In the genomic region with DNA sequence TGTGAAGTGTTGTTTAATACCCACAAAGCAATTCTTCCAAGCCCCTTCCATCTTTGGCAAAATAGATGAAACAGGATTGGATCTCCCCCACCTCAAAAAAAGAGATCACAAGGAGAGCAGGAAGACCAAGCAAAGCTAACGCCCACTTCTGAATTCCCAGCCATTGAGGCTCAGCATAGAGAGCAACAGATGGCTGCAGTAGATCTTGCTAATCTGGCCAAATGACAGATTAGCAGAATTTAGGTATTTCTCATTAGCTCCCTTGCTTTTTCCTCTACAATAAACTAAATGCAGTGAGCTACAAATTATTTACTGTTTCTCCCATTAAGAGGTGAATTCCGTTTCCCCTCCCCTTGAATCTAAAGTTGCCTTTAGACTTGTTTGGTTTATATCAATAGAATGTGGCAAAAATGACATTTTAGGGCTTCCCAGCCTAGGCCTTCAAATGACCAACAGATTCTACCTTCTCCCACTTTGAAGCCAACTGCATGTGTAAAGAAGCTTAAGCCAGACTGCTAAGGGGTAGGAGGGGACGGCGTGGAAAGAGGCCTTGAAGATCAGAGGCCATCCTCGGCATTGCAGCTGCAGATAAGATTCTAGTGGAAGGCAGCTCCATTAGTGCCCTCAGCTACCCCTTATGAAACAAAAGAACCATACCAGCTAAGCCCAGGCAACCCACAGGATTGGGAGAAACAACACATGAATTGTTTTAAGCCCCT, we compare ENCODE assay signal across 25 cellular contexts. TPM values are rescaled to one million over a fixed set of nuclear protein-coding genes. Genes with fewer than 3 reads are reported as not detected.
A peak's percentile ranks its signal among the peaks of the same experiment; 100 is the strongest.
DNase-seq lines count a peak whose midpoint lies in the region; ATAC-seq, FAIRE-seq and TF ChIP-seq lines count a peak whose summit lies in the region.
"Had no signal": no experiment of that assay in that cellular context is flagged by ENCODE, and none has a peak within 500 bp of the region (broad histone marks: within the 10 kb centered on the region; RNA-seq: fewer than 3 reads in every experiment).

No MANE protein-coding gene starts in this region.

- H3K27ac Mint-ChIP-seq in nephron = peak overlapping the region in 2 of 3 experiments; percentile 6 to 95
- H3K27ac Mint-ChIP-seq: B cell; CD4-positive, alpha-beta memory T cell had no signal

- in situ Hi-C loops in K562 (cut with MboI) = no loop called here

- FAIRE-seq in K562 (lab: Jason Lieb, UNC) = peak; percentile 81
- FAIRE-seq: G401.6, GM19239, H54 had no signal

- H3K27me3 Mint-ChIP-seq in nephron (ENCODE audit: low read depth) = no peaks in the 10 kb centered on the region
- H3K27me3 Mint-ChIP-seq: B cell had no signal

- H3K79me2 ChIP-seq in K562 (ENCODE audit: control insufficient read depth, insufficient read depth, low read length) = no peaks in the 10 kb centered on the region

- H3K27ac ChIP-seq in K562 (ENCODE audit: extremely low read depth, low read depth, low read length) (no peak overlapping the region), lower lobe of right lung (no peak overlapping the region)
- H3K27ac ChIP-seq: HL-60, Peyer's patch had no signal

- H3K9me3 Mint-ChIP-seq in nephron = peaks cover 4% of the 10 kb centered on the region

- DNase-seq in NCI-H524 treated with DMSO at 0.1 percent for 48 hours (lab: John Stamatoyannopoulos, UW) = peak; percentile 1
- DNase-seq in K562 (ENCODE audit: extremely low read depth in 1 of 4, low spot score in 3 of 4) = peak; percentile 66 to 80 (median 73)
- no peak for DNase-seq in DMS53 treated with DMSO at 0.1 percent for 48 hours (lab: John Stamatoyannopoulos, UW; ENCODE audit: unreplicated experiment)
- no peak for DNase-seq in lower lobe of right lung
- no peak for DNase-seq in HPDE6-E6E7 (ENCODE audit: extremely low spot score)
- DNase-seq: Calu3; CD4-positive, alpha-beta memory T cell; DMS79 treated with DMSO at 0.1 percent for 48 hours; NCI-H1436; NCI-H2029; NCI-H2171; NCI-H446; NCI-H748 treated with DMSO at 0.1 percent for 48 hours; Peyer's patch; Right ventricle myocardium superior; SK-N-SH; T-helper 1 cell had no signal

- WGBS in K562 (ENCODE audit: insufficient coverage, low coverage, missing lambda C conversion rate) = 15% methylated on average over 5 of the region's 5 CpGs

- H3K9me1 ChIP-seq in K562 (ENCODE audit: control insufficient read depth, insufficient read depth, low read length) = no peaks in the 10 kb centered on the region

- intact Hi-C loops in K562 (cut with micrococcal nuclease) = no loop called here
- intact Hi-C loops in lower lobe of right lung (cut with DNase I) = no loop called here

- peaks cover 5% of the 10 kb centered on the region for H3K36me3 Mint-ChIP-seq in nephron (ENCODE audit: low read depth)

- H3K9ac ChIP-seq in K562 (ENCODE audit: insufficient read depth in 1 of 2, low read depth in 2 of 2, low read length in 2 of 2) = 0 out of 4 replicates have a peak overlapping the region, but pooled peaks of 1 of the 2 experiments have one; percentile 33
- H3K9ac ChIP-seq: SK-N-SH had no signal

- H3K36me3 ChIP-seq in K562 (ENCODE audit: control insufficient read depth, insufficient read depth, low read length) = no peaks in the 10 kb centered on the region
- H3K36me3 ChIP-seq in lower lobe of right lung = no peaks in the 10 kb centered on the region
- H3K36me3 ChIP-seq: Peyer's patch had no signal

- peaks cover 35% of the 10 kb centered on the region for H3K4me1 Mint-ChIP-seq in nephron
- H3K4me1 Mint-ChIP-seq: CD4-positive, alpha-beta memory T cell had no signal

- ATAC-seq in K562 (peak; percentile 87), GM18502 (IDR thresholded peaks at IDR 0.05; ENCODE audit: poor library complexity, unreplicated experiment) (no peak), lower lobe of right lung (no peak)

- peaks cover 14 to 67% of the 10 kb centered on the region in 2 experiments; a peak in 4 of 5 replicates for H3K4me1 ChIP-seq in K562 (replicated peaks in 1 of 2; ENCODE audit: control insufficient read depth in 2 of 2, insufficient read depth in 2 of 2, low read length in 2 of 2)
- peaks cover 22% of the 10 kb centered on the region for H3K4me1 ChIP-seq in lower lobe of right lung

- POLR2A ChIA-PET in K562 (lab: Yijun Ruan, JAX) = interaction anchor here (0.7 to 1.6 kb wide), 6 partner anchors 8 to 203 kb away, joined by 3 to 4 read pairs (median 3); no protein-coding TSS in a partner anchor

- TF ChIP-seq POLR2A in K562 (conservative IDR thresholded peaks at IDR 0.05) = no peak

- H3K4me3 Mint-ChIP-seq in nephron = no peak overlapping the region
- H3K4me3 Mint-ChIP-seq: CD4-positive, alpha-beta memory T cell had no signal

- no peak for TF ChIP-seq EP300 in K562 (IDR thresholded peaks at IDR 0.05; ENCODE audit: low read length)

- H3K9me3 ChIP-seq in K562 (replicated peaks; ENCODE audit: control insufficient read depth, insufficient read depth, low read depth, low read length) = no peaks in the 10 kb centered on the region
- no peaks in the 10 kb centered on the region for H3K9me3 ChIP-seq in lower lobe of right lung
- H3K9me3 ChIP-seq: Peyer's patch, SK-N-SH had no signal

- H3K27me3 ChIP-seq in K562 (ENCODE audit: control insufficient read depth in 2 of 2, insufficient read depth in 2 of 2, low read length in 2 of 2) (no peaks in the 10 kb centered on the region), lower lobe of right lung (ENCODE audit: low read depth) (no peaks in the 10 kb centered on the region)
- H3K27me3 ChIP-seq: Peyer's patch had no signal

- peak; percentile 32 for TF ChIP-seq CTCF in GM12873 (IDR thresholded peaks at IDR 0.05; ENCODE audit: insufficient read depth, low read depth, low read length, missing control alignments)
- peak; percentile 20 to 43 (median 25); a peak in 3 of 6 replicates for TF ChIP-seq CTCF in K562 (IDR thresholded peaks at IDR 0.05 in 2 of 3, conservative IDR thresholded peaks at IDR 0.05 in 1 of 3; ENCODE audit: insufficient read depth in 2 of 3, low read depth in 1 of 3, low read length in 3 of 3)
- no peak for TF ChIP-seq CTCF in nephron (IDR thresholded peaks at IDR 0.05; ENCODE audit: unreplicated experiment in 3 of 3)
- TF ChIP-seq CTCF in lower lobe of right lung (IDR thresholded peaks at IDR 0.05) = no peak

- H3K4me3 ChIP-seq in K562 (no peak overlapping the region), lower lobe of right lung (no peak overlapping the region)
- H3K4me3 ChIP-seq: Peyer's patch had no signal

- BruUV-seq in K562 (replicated peaks; lab: Mats Ljungman, UMichigan) = no TSS peak

- H2AFZ ChIP-seq in K562 (ENCODE audit: low read depth, low read length) = peak overlapping the region; percentile 68

- no peaks in the 10 kb centered on the region for H4K20me1 ChIP-seq in K562 (replicated peaks; ENCODE audit: control insufficient read depth, insufficient read depth, low read length)

- TF ChIP-seq RAD21 in K562 (CRISPR knock-in tag; conservative IDR thresholded peaks at IDR 0.05 in 1 of 2, IDR thresholded peaks at IDR 0.05 in 1 of 2) = peak in 1 of 2 experiments; percentile 23; a peak in 1 of 4 replicates

- peak overlapping the region; percentile 22; the same call in 1 of the 2 replicates for H3K4me2 ChIP-seq in K562 (ENCODE audit: insufficient read depth, low read length)
- H3K4me2 ChIP-seq: SK-N-SH had no signal

- CTCF ChIA-PET in K562 (lab: Yijun Ruan, JAX; ENCODE audit: low intra/inter-chr PET ratio) = no interaction called here

TF ChIP-seq in K562, 482 proteins besides CTCF, POLR2A, EP300 and RAD21 (continues in another document):
- TF ChIP-seq BACH1 (tag; IDR thresholded peaks at IDR 0.05) = no peak

RNA-seq across cellular contexts. Expression of gene CPEB4, which starts 56.8 kb away (rescaled TPM):
- 49.3 and 127 TPM in 2 replicates for total RNA-seq in K562 (2011; cell fraction: chromatin; rRNA removed; ENCODE audit: low replicate concordance)
- total RNA-seq in K562 (2011; cell fraction: nucleolus; rRNA removed) = 32.2 and 37.4 TPM in 2 replicates
- total RNA-seq in K562 (2011; cell fraction: nucleoplasm; rRNA removed) = 56.7 and 64.2 TPM in 2 replicates
- total RNA-seq in K562 (2014; rRNA removed) (9.5 and 10.2 TPM in 2 replicates), K562 (2014; rRNA removed; fragmentation: Illumina TruSeq; extraction: Trizol) (20.6 and 21.8 TPM in 2 replicates), K562 (2015; rRNA removed; fragmentation: Illumina TruSeq; extraction: Trizol) (12.0 and 12.4 TPM in 2 replicates), K562 (2021) (17.7 and 19.7 TPM in 2 replicates), lower lobe of right lung (67.5 TPM)
- polyA plus RNA-seq in K562 (2011; rRNA removed) (17.6 and 21.3 TPM in 2 replicates), K562 (2014; fragmentation: Illumina TruSeq; extraction: Trizol) (9.3 and 13.2 TPM in 2 replicates), K562 (2014; fragmentation: Nextera tagmentation; extraction: Ambion mirVana) (10 to 100 TPM in 1 of 2 experiments, 1 to 10 TPM in 1; 7.4 to 10.2 TPM), K562 (2014; rRNA removed) (11.0 and 12.2 TPM in 2 replicates)
- polyA plus RNA-seq in K562 (2011; cell fraction: cytosol; rRNA removed) = 9.8 and 13.5 TPM in 2 replicates
- 33.8 and 38.5 TPM in 2 replicates for polyA plus RNA-seq in K562 (2011; cell fraction: nucleus; rRNA removed)
- polyA plus RNA-seq in K562 (2012) = 11.6 and 13.2 TPM in 2 replicates
- 49.0 and 67.5 TPM in 2 replicates for polyA minus RNA-seq in K562 (2011; rRNA and poly(A)+ RNA removed)
- 12.2 and 17.7 TPM in 2 replicates for polyA minus RNA-seq in K562 (2011; cell fraction: cytosol; rRNA and poly(A)+ RNA removed)
- polyA minus RNA-seq in K562 (2011; cell fraction: nucleus; rRNA and poly(A)+ RNA removed) = 45.2 and 47.7 TPM in 2 replicates

Comparison
In these comparisons a context has a peak if more than half of its experiments do, and no peak if none do; other contexts are left out.
1. CTCF ChIP-seq: peak in GM12873 (single experiment) and K562 (3 of 3); none in nephron (0 of 3) and lower lobe of right lung (single experiment).
2. DNase-seq: peak in NCI-H524 treated with DMSO at 0.1 percent for 48 hours (single experiment) and K562 (4 of 4); none in DMS53 treated with DMSO at 0.1 percent for 48 hours (single experiment), lower lobe of right lung (single experiment) and HPDE6-E6E7 (single experiment).